8 cellular contexts compared by ENCODE assay signal in genomic region chr20:17504326-17504897, GRCh38. TPM values are rescaled to one million over a fixed set of nuclear protein-coding genes. Genes with fewer than 3 reads are reported as not detected.
A peak's percentile ranks its signal among the peaks of the same experiment; 100 is the strongest.
DNase-seq lines count a peak whose midpoint lies in the region; ATAC-seq and TF ChIP-seq lines count a peak whose summit lies in the region.

No MANE protein-coding gene starts in this region.

- H3K4me1 ChIP-seq in GM23338 (ENCODE audit: insufficient read depth) (no peaks in the 10 kb centered on the region), Peyer's patch (peaks cover 0 to 12% (median 2%) of the 10 kb centered on the region in 4 donors), gastrocnemius medialis (peaks cover 8 to 11% of the 10 kb centered on the region in 2 donors)

- no peaks in the 10 kb centered on the region for H3K79me2 ChIP-seq in GM23338 (replicated peaks; ENCODE audit: insufficient read depth)

- ATAC-seq in GM23338 (peak; percentile 19), esophagus mucosa (peak; percentile 8), gastrocnemius medialis (peak; percentile 24 to 54), HG03097 (IDR thresholded peaks at IDR 0.05; ENCODE audit: low FRiP score, unreplicated experiment) (no peak)

- H3K27ac ChIP-seq in GM23338 (ENCODE audit: low read depth) (no peak overlapping the region), Peyer's patch (peak overlapping the region in 1 of 4 donors; percentile 54), gastrocnemius medialis (peak overlapping the region in 1 of 4 donors; percentile 42)

- TF ChIP-seq POLR2A in Peyer's patch (IDR thresholded peaks at IDR 0.05): no peak
- TF ChIP-seq POLR2A in gastrocnemius medialis (IDR thresholded peaks at IDR 0.05): no peak

- intact Hi-C loops in gastrocnemius medialis (cut with DNase I; ENCODE audit: low total_unique reads): loop anchor here (1.0 to 5.0 kb wide), 5 partner anchors 66 to 772 kb away; partner anchors contain the start of gene DSTN

- H3K9me3 Mint-ChIP-seq in GM23338: no peaks in the 10 kb centered on the region

- peaks cover 13% of the 10 kb centered on the region for H3K27me3 Mint-ChIP-seq in GM23338 (ENCODE audit: insufficient read depth, low read depth, poor library complexity)

- H2AFZ ChIP-seq in GM23338: peak overlapping the region; percentile 91; the same call in 1 of the 2 replicates

- TF ChIP-seq CTCF in GM23338 (conservative IDR thresholded peaks at IDR 0.05; ENCODE audit: low read depth in 2 of 2) (no peak), Peyer's patch (IDR thresholded peaks at IDR 0.05) (no peak), gastrocnemius medialis (IDR thresholded peaks at IDR 0.05 in 4 of 5, conservative IDR thresholded peaks at IDR 0.05 in 1 of 5) (no peak)

- no peaks in the 10 kb centered on the region for H4K20me1 ChIP-seq in GM23338 (replicated peaks; ENCODE audit: insufficient read depth)

- H3K36me3 Mint-ChIP-seq in GM23338 (ENCODE audit: low read depth): no peaks in the 10 kb centered on the region

- H3K9me2 ChIP-seq in GM23338 (ENCODE audit: insufficient read depth): no peaks in the 10 kb centered on the region

- DNase-seq in D341Med (ENCODE audit: low spot score): peak; percentile 60
- DNase-seq in GM23338 (ENCODE audit: low spot score): peak; percentile 30
- no peak for DNase-seq in Peyer's patch
- no peak for DNase-seq in gastrocnemius medialis
- DNase-seq in T-helper 9 cell: no peak
- DNase-seq in AG20443 (ENCODE audit: low spot score): no peak

- no peak overlapping the region; the same call in 1 of the 2 replicates for H3K4me2 ChIP-seq in GM23338

- H3K9me3 ChIP-seq in Peyer's patch: no peaks in the 10 kb centered on the region
- no peaks in the 10 kb centered on the region for H3K9me3 ChIP-seq in gastrocnemius medialis

- in situ Hi-C loops in gastrocnemius medialis (cut with MboI; ENCODE audit: low sequenced_read_pairs in 4 of 4): loop anchor here in 3 of 4 donors (10.0 to 25.0 kb wide), 3 partner anchors 400 to 758 kb away; no protein-coding TSS in a partner anchor

- H3K4me3 Mint-ChIP-seq in GM23338: peak overlapping the region; percentile 74; the same call in 1 of the 3 replicates

- no peak overlapping the region for H3K27ac Mint-ChIP-seq in GM23338

- no peak overlapping the region for H3K4me3 ChIP-seq in GM23338
- peak overlapping the region in 3 of 4 donors; percentile 47 to 62 (median 56) for H3K4me3 ChIP-seq in Peyer's patch
- peak overlapping the region; percentile 47 to 63 (median 55) for H3K4me3 ChIP-seq in gastrocnemius medialis

- 0 out of 2 replicates have a peak, but pooled peaks cover 4% of the 10 kb centered on the region for H3K27me3 ChIP-seq in GM23338 (ENCODE audit: insufficient read depth)
- H3K27me3 ChIP-seq in Peyer's patch: no peaks in the 10 kb centered on the region
- no peaks in the 10 kb centered on the region for H3K27me3 ChIP-seq in gastrocnemius medialis

- H3K36me3 ChIP-seq in GM23338 (ENCODE audit: insufficient read depth): no peaks in the 10 kb centered on the region
- H3K36me3 ChIP-seq in Peyer's patch: no peaks in the 10 kb centered on the region
- H3K36me3 ChIP-seq in gastrocnemius medialis: no peaks in the 10 kb centered on the region

- peaks cover 17% of the 10 kb centered on the region for H3K4me1 Mint-ChIP-seq in GM23338

- H3F3A ChIP-seq in GM23338 (replicated peaks; ENCODE audit: low read depth): no peaks in the 10 kb centered on the region

TF ChIP-seq in GM23338, 12 proteins besides CTCF, POLR2A, EP300 and RAD21 (continues in another document):
- no peak for TF ChIP-seq REST (IDR thresholded peaks at IDR 0.05; ENCODE audit: unreplicated experiment)
- TF ChIP-seq CREB1 (CRISPR knock-in tag; IDR thresholded peaks at IDR 0.05; ENCODE audit: low read depth): no peak
- no peak for TF ChIP-seq ZNF331 (CRISPR knock-in tag; IDR thresholded peaks at IDR 0.05; ENCODE audit: low read depth)
- no peak for TF ChIP-seq ZNF462 (CRISPR knock-in tag; IDR thresholded peaks at IDR 0.05)

RNA-seq across cellular contexts. Expression of gene BFSP1, which starts 26.8 kb away (rescaled TPM):
- total RNA-seq in GM23338 (2014; rRNA removed; shearing (Covaris generic)): 4.9 and 5.0 TPM in 2 replicates
- polyA plus RNA-seq in GM23338 (2016; fragmentation: Nextera tagmentation; extraction: Ambion mirVana): 2.7 and 3.1 TPM in 2 replicates
- 1 to 10 TPM in 1 of 4 donors, under 1 TPM in 1, not detected in 2; 0.57 to 2.5 TPM for total RNA-seq in Peyer's patch
- total RNA-seq in esophagus mucosa: 1.3 TPM
- total RNA-seq in gastrocnemius medialis: under 1 TPM in 2 of 4 donors, not detected in 2; 0.18 to 0.46 TPM

Comparison
In these comparisons a context has a peak if more than half of its experiments do, and no peak if none do; other contexts are left out.
1. DNase-seq: peak in D341Med (single experiment) and GM23338 (single experiment); none in Peyer's patch (0 of 3), gastrocnemius medialis (0 of 2), T-helper 9 cell (single experiment) and AG20443 (single experiment).